19 cellular contexts compared by ENCODE assay signal in the genomic region with DNA sequence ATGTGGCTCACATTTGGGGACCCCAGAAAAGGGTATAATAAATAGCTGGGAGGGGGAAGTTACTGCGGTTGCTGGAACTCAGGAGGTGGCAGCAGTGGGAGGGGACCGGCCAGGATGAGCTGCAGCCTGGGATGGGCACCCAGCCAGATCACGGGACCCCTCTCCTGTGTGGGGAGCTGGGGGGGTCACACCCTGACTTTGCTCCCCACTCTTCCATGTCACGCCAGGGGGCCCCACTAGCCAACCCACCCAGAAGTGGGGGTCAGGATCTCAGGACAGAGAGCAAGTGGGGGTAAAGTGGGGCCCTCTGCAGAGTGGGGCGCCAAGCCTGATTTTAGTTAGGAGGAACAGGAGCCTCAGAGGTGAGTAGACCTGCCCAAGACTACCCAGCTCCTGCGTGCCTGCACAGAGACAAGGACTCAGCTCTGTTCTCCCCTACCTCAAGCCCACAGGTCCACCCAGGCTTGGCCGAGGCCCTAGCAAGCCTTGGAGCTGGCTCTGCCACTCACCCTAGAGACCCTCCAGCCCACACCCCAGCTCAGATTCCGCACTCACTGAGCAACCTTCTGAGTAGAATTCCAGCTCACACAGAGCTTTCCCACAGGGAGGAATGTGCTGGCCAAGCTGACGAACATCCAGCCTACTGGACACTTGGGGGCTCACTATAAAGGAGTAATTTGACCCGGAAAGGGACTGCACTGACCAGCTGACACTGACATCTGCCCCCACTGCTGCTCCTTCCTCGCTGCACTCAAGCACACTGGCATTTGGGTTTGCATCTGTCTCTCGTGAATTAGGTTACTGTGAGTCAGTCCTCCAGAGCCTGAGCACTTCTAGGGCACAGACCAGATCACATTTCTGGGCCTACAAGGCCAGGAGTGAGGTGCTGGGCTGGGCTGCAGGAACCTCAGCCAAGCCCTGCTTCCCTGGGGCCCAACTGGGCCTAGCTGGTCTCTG.
"Had no signal": no experiment of that assay in that cellular context is flagged by ENCODE, and none has a peak within 500 bp of the region (broad histone marks: within the 10 kb centered on the region; RNA-seq: fewer than 3 reads in every experiment).

No MANE protein-coding gene starts in this region.

- H3K4me1 Mint-ChIP-seq: activated T-helper 17 cell treated with anti-CD3 and anti-CD28 coated beads, Interleukin-2, amount 50 U/mL, for 72 hours; immature natural killer cell; naive B cell had no signal

- H3K4me1 ChIP-seq: adrenal gland, colonic mucosa, pancreas had no signal

- H3K36me3 ChIP-seq: adrenal gland, colonic mucosa, pancreas had no signal

- H3K9me3 Mint-ChIP-seq: activated T-helper 17 cell treated with anti-CD3 and anti-CD28 coated beads, Interleukin-2, amount 50 U/mL, for 72 hours had no signal

- H3K4me3 ChIP-seq: adrenal gland, colonic mucosa, pancreas, skin epidermis had no signal

- H3K27ac Mint-ChIP-seq: activated T-helper 17 cell treated with anti-CD3 and anti-CD28 coated beads, Interleukin-2, amount 50 U/mL, for 72 hours; immature natural killer cell; type B pancreatic cell had no signal

- H3K27me3 Mint-ChIP-seq: activated T-helper 17 cell treated with anti-CD3 and anti-CD28 coated beads, Interleukin-2, amount 50 U/mL, for 72 hours had no signal

- H3K4me3 Mint-ChIP-seq: activated T-helper 17 cell treated with anti-CD3 and anti-CD28 coated beads, Interleukin-2, amount 50 U/mL, for 72 hours; immature natural killer cell; naive B cell; type B pancreatic cell had no signal

- H3K27me3 ChIP-seq: adrenal gland, colonic mucosa, pancreas had no signal

- DNase-seq: activated CD4-positive, CD25-positive, alpha-beta regulatory T cell treated with anti-CD3 and anti-CD28 coated beads, Interleukin-2, amount 50 U/mL, for 72 hours; activated naive CD4-positive, alpha-beta T cell treated with anti-CD3 and anti-CD28 coated beads, Interleukin-2, amount 50 U/mL, for 16 hours; colonic mucosa; foreskin fibroblast; head of caudate nucleus; immature natural killer cell; left colon; midbrain; naive B cell; pancreas; stimulated activated CD4-positive, alpha-beta T cell treated with anti-CD3 and anti-CD28 coated beads, Interleukin-15, amount 100 ng/mL, for 24 hours; stimulated activated CD4-positive, alpha-beta T cell treated with anti-CD3 and anti-CD28 coated beads, Interleukin-4, amount 100 ng/mL, for 1 hour; stimulated activated naive CD4-positive, alpha-beta T cell treated with Interleukin-2 at 50 U/mL for 16 hours; T-helper 1 cell; T1000 had no signal

- H3K27ac ChIP-seq: adrenal gland, colonic mucosa, pancreas, skin epidermis had no signal

- H3K36me3 Mint-ChIP-seq: immature natural killer cell, naive B cell, type B pancreatic cell had no signal

- H3K9me3 ChIP-seq: adrenal gland, colonic mucosa, pancreas had no signal
